23 cellular contexts compared by ENCODE assay signal in genomic region chr20:5109276-5109675, GRCh38. TPM values are rescaled to one million over a fixed set of nuclear protein-coding genes. Genes with fewer than 3 reads are reported as not detected.
A peak's percentile ranks its signal among the peaks of the same experiment; 100 is the strongest.
DNase-seq lines count a peak whose midpoint lies in the region; ATAC-seq and TF ChIP-seq lines count a peak whose summit lies in the region.
"Had no signal": no experiment of that assay in that cellular context is flagged by ENCODE, and none has a peak within 500 bp of the region (broad histone marks: within the 10 kb centered on the region; RNA-seq: fewer than 3 reads in every experiment).

No MANE protein-coding gene starts in this region.

- H3K36me3 Mint-ChIP-seq in CD4-positive, alpha-beta T cell (ENCODE audit: low read depth) = peaks cover 64% of the 10 kb centered on the region
- H3K36me3 Mint-ChIP-seq in activated naive CD8-positive, alpha-beta T cell treated with anti-CD3 and anti-CD28 coated beads, Interleukin-2, amount 50 U/mL, for 24 hours (ENCODE audit: low read depth) = peaks cover 41% of the 10 kb centered on the region
- H3K36me3 Mint-ChIP-seq in T-cell = peaks cover 22% of the 10 kb centered on the region

- H3K9me3 ChIP-seq in CD4-positive, alpha-beta T cell (ENCODE audit: control insufficient read depth, low read length) = no peaks in the 10 kb centered on the region
- no peaks in the 10 kb centered on the region for H3K9me3 ChIP-seq in SJCRH30 (replicated peaks)
- H3K9me3 ChIP-seq: BLaER1 had no signal

- ATAC-seq in CD4-positive, alpha-beta T cell (ENCODE audit: poor library complexity) = no peak
- no peak for ATAC-seq in activated naive CD8-positive, alpha-beta T cell treated with anti-CD3 and anti-CD28 coated beads, Interleukin-2, amount 50 U/mL, for 24 hours
- ATAC-seq in T-cell (replicated peaks in 1 of 4) = no peak
- ATAC-seq in activated CD4-positive, CD25-positive, alpha-beta regulatory T cell treated with anti-CD3 and anti-CD28 coated beads, Interleukin-2, amount 50 U/mL, for 24 hours = no peak

- no peak overlapping the region for H3K27ac ChIP-seq in CD4-positive, alpha-beta T cell (ENCODE audit: low read depth, low read length)
- H3K27ac ChIP-seq in layer of hippocampus (ENCODE audit: low read depth, low read length) = peak overlapping the region; percentile 52
- no peak overlapping the region for H3K27ac ChIP-seq in SJCRH30
- H3K27ac ChIP-seq: BLaER1 had no signal

- intact Hi-C loops in CD4-positive, alpha-beta T cell (cut with DNase I, micrococcal nuclease) = no loop called here

- peak overlapping the region; percentile 61 for H3K27ac Mint-ChIP-seq in CD4-positive, alpha-beta T cell
- peak overlapping the region; percentile 33 for H3K27ac Mint-ChIP-seq in activated naive CD8-positive, alpha-beta T cell treated with anti-CD3 and anti-CD28 coated beads, Interleukin-2, amount 50 U/mL, for 24 hours
- no peak overlapping the region for H3K27ac Mint-ChIP-seq in T-cell

- H3K27me3 ChIP-seq in CD4-positive, alpha-beta T cell (ENCODE audit: control insufficient read depth, insufficient read depth, low read length) = no peaks in the 10 kb centered on the region
- no peaks in the 10 kb centered on the region for H3K27me3 ChIP-seq in layer of hippocampus (ENCODE audit: control insufficient read depth, insufficient read depth, low read length)
- H3K27me3 ChIP-seq in SJCRH30 = no peaks in the 10 kb centered on the region
- H3K27me3 ChIP-seq: BLaER1 had no signal

- no peaks in the 10 kb centered on the region for H3K9me3 Mint-ChIP-seq in CD4-positive, alpha-beta T cell
- no peaks in the 10 kb centered on the region for H3K9me3 Mint-ChIP-seq in activated naive CD8-positive, alpha-beta T cell treated with anti-CD3 and anti-CD28 coated beads, Interleukin-2, amount 50 U/mL, for 24 hours
- no peaks in the 10 kb centered on the region for H3K9me3 Mint-ChIP-seq in T-cell
- H3K9me3 Mint-ChIP-seq: CD4-positive, CD25-positive, alpha-beta regulatory T cell had no signal

- H3K4me3 Mint-ChIP-seq in CD4-positive, alpha-beta T cell = peak overlapping the region; percentile 25
- no peak overlapping the region for H3K4me3 Mint-ChIP-seq in activated naive CD8-positive, alpha-beta T cell treated with anti-CD3 and anti-CD28 coated beads, Interleukin-2, amount 50 U/mL, for 24 hours
- no peak overlapping the region for H3K4me3 Mint-ChIP-seq in T-cell

- peaks cover 18% of the 10 kb centered on the region for H3K4me1 Mint-ChIP-seq in CD4-positive, alpha-beta T cell (ENCODE audit: low read depth)
- H3K4me1 Mint-ChIP-seq in activated naive CD8-positive, alpha-beta T cell treated with anti-CD3 and anti-CD28 coated beads, Interleukin-2, amount 50 U/mL, for 24 hours = peaks cover 22% of the 10 kb centered on the region
- H3K4me1 Mint-ChIP-seq in T-cell = peaks cover 9 to 20% (median 14%) of the 10 kb centered on the region in 3 donors

- CTCF ChIA-PET in CD4-positive, alpha-beta T cell (lab: Charles Lee) = interaction anchor here (1.0 kb wide), 1 partner anchor 8 kb away, joined by 3 read pairs; no protein-coding TSS in a partner anchor
- CTCF ChIA-PET in T-cell (lab: Charles Lee) = interaction anchor here in 1 of 2 donors (0.6 kb wide), 1 partner anchor 352 kb away, joined by 3 read pairs; no protein-coding TSS in a partner anchor

- no peak for TF ChIP-seq CTCF in CD4-positive, alpha-beta T cell (IDR thresholded peaks at IDR 0.05)

- POLR2A ChIA-PET in CD4-positive, alpha-beta T cell (lab: Charles Lee) = no interaction called here
- POLR2A ChIA-PET in T-cell (lab: Charles Lee) = no interaction called here

- H3K27me3 Mint-ChIP-seq in CD4-positive, alpha-beta T cell = no peaks in the 10 kb centered on the region
- no peaks in the 10 kb centered on the region for H3K27me3 Mint-ChIP-seq in activated naive CD8-positive, alpha-beta T cell treated with anti-CD3 and anti-CD28 coated beads, Interleukin-2, amount 50 U/mL, for 24 hours
- H3K27me3 Mint-ChIP-seq in T-cell = no peaks in the 10 kb centered on the region

- peaks cover 53% of the 10 kb centered on the region for H3K36me3 ChIP-seq in SJCRH30

- H3K4me3 ChIP-seq in SJCRH30 = no peak overlapping the region
- H3K4me3 ChIP-seq: BLaER1 had no signal

- no peaks in the 10 kb centered on the region for H3K4me1 ChIP-seq in SJCRH30

- no peak for DNase-seq in CD4-positive, alpha-beta T cell
- no peak for DNase-seq in activated naive CD8-positive, alpha-beta T cell treated with anti-CD3 and anti-CD28 coated beads, Interleukin-2, amount 50 U/mL, for 24 hours
- DNase-seq in pons (ENCODE audit: low spot score) (peak; percentile 85), NCI-H345 (lab: John Stamatoyannopoulos, UW) (no peak), T-cell (no peak), SJCRH30 (no peak)
- DNase-seq: CD4-positive, CD25-positive, alpha-beta regulatory T cell; COR-L47; DMS53; GOT3; HCEC 1CT; KBM-7; NCI-H1105 treated with DMSO at 0.1 percent for 48 hours; NCI-H146; NCI-H1930; NCI-H2107; NCI-H446; NCI-H524 treated with DMSO at 0.1 percent for 48 hours; NCI-H774; SIG-M5 had no signal

RNA-seq across cellular contexts. Expression of gene TMEM230, which starts 3.6 kb away (rescaled TPM):
- total RNA-seq in CD4-positive, alpha-beta T cell = 10 to 100 TPM; 22.6 to 27.1 TPM
- total RNA-seq in T-cell = 10 to 100 TPM; 55.6 to 72.7 (median 69.0) TPM
- 162 and 165 TPM in 2 replicates for total RNA-seq in SJCRH30 (2014; rRNA removed; shearing (Covaris generic))

RNA-seq across cellular contexts. Expression of gene PCNA, which starts 10.5 kb away (rescaled TPM):
- 10 to 100 TPM; 32.6 to 33.0 TPM for total RNA-seq in CD4-positive, alpha-beta T cell
- 10 to 100 TPM; 30.8 to 54.7 (median 48.2) TPM for total RNA-seq in T-cell
- total RNA-seq in SJCRH30 (2014; rRNA removed; shearing (Covaris generic)) = 431 and 450 TPM in 2 replicates

RNA-seq across cellular contexts. Expression of gene CDS2, which starts 17.5 kb away (rescaled TPM):
- 10 to 100 TPM; 62.4 to 65.0 TPM for total RNA-seq in CD4-positive, alpha-beta T cell
- 10 to 100 TPM; 47.1 to 62.2 (median 48.9) TPM for total RNA-seq in T-cell
- 29.1 and 30.1 TPM in 2 replicates for total RNA-seq in SJCRH30 (2014; rRNA removed; shearing (Covaris generic))

Comparison
In these comparisons a context has a peak if more than half of its experiments do, and no peak if none do; other contexts are left out.
1. H3K27ac Mint-ChIP-seq: peak in CD4-positive, alpha-beta T cell (single experiment) and activated naive CD8-positive, alpha-beta T cell treated with anti-CD3 and anti-CD28 coated beads, Interleukin-2, amount 50 U/mL, for 24 hours (single experiment); none in T-cell (0 of 2).